ENCODE assay signal across 1 cellular context in the genomic region with DNA sequence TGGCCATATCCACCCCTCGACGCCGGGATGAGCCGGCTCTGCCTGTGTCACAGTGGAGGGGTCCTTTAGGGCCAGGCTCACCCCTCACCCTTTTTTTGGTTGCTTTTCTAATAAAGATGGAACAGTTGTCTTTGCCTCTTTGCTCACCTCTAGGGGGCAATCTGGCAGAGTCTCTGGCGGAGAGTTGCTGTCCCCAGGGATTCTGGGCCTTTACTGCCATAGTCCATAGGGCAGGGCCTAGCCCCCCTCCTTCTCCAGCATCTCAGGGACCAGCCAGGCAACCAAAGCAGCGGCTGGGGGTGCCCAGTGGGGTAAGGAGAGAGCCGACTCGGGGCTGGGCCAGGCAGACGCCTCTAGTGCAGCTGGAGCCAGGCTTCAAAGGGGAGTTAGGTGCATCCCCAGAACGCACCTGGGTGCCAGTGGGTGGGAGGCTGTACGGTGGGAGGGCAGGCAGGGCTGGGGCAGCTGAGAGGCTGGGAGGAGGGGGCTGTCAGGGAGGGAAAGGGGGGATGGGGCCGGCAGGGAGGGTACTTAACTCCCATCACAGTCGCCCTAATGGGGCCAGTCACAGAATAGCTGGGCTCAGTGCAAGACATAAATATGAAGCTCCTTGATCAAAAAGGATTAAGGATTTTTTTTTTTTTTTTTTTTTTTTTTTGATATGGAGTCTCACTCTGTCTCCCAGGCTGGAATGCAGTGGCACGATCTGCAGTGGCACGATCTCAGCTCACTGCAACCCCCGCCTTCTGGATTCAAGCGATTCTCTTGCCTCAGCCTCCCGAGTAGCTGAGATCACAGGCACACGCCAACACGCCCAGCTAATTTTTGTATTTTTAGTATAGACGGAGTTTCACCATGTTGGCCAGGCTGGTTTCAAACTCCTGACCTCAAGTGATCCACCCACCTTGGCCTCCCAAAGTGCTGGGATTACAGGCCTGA.
TF ChIP-seq lines count a peak whose summit lies in the region.

No MANE protein-coding gene starts in this region.

TF ChIP-seq in WTC11, 78 proteins besides CTCF, POLR2A, EP300 and RAD21:
- TF ChIP-seq SP1 (CRISPR knock-in tag; conservative IDR thresholded peaks at IDR 0.05) (no peak), OVOL2 (CRISPR knock-in tag; IDR thresholded peaks at IDR 0.05; ENCODE audit: borderline replicate concordance) (no peak), ZNF138 (CRISPR knock-in tag; conservative IDR thresholded peaks at IDR 0.05) (no peak), CBFB (CRISPR knock-in tag; IDR thresholded peaks at IDR 0.05; ENCODE audit: low read depth) (no peak), NFATC4 (CRISPR knock-in tag; IDR thresholded peaks at IDR 0.05) (no peak)
